1 cellular context compared by ENCODE assay signal in the genomic region with DNA sequence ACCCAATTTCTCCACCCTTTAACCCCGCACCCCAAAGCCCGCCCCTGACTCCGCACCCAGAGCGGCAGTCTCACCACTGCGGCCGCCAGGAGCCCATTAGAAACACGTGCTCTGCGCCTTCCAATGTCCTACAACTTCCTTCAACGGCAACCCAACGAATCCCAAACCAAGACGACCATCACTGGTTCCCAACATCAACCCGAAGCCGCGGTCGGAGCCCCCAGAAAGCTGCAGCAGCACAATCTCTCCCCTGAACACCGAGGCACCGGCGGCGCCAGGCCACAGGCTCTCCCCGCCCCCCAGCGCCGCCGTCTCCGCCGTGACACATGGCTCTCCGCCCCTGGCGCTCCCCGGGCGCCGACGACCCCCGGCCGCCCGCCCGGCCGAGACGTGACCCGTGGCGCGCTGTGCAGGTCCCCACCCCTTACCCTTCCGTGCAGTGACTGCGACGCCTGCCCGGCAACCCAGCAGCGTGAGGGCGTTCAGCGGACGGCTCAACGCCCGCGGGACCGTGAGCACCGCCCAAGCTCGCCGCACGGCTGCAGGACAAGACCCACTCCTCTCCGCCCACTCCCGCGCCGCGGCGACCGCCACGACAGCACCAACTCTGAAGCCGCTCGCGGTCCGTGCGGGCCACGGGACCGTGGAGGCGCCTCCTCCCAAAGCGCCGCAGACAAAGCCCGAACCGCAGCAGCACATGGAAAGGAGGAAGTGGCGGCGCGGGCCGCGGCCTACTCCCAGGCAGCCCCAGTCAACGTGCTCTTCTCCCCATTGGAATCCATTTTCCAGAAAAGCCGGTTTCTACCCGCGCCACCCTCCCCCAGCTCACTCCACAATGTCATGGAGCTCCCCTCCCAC.
TF ChIP-seq lines count a peak whose summit lies in the region.

No MANE protein-coding gene starts in this region.

TF ChIP-seq in K562, 482 proteins besides CTCF, POLR2A, EP300 and RAD21 (continued from another document and continues in another):
- TF ChIP-seq ZNF592 (IDR thresholded peaks at IDR 0.05) (no peak), YY1 (IDR thresholded peaks at IDR 0.05; ENCODE audit: borderline replicate concordance in 1 of 3, control insufficient read depth in 1 of 3, extremely low read depth in 1 of 3, insufficient read depth in 3 of 3, insufficient read length in 1 of 3, insufficient replicate concordance in 2 of 3, low read depth in 1 of 3, low read length in 2 of 3) (no peak), NCOA4 (IDR thresholded peaks at IDR 0.05; ENCODE audit: partially characterized antibody) (no peak), ARID2 (IDR thresholded peaks at IDR 0.05) (no peak), NRF1 (conservative IDR thresholded peaks at IDR 0.05 in 1 of 2, IDR thresholded peaks at IDR 0.05 in 1 of 2) (no peak), CBX2 (IDR thresholded peaks at IDR 0.05; ENCODE audit: insufficient read depth, low read length, poor library complexity, severe bottlenecking) (no peak), SFPQ (IDR thresholded peaks at IDR 0.05; ENCODE audit: low read depth, low read length) (no peak), ARID3B (CRISPR knock-in tag; IDR thresholded peaks at IDR 0.05; ENCODE audit: borderline replicate concordance) (no peak), COPS2 (conservative IDR thresholded peaks at IDR 0.05) (no peak), ZZZ3 (IDR thresholded peaks at IDR 0.05) (no peak), CTCFL (IDR thresholded peaks at IDR 0.05; ENCODE audit: borderline replicate concordance, insufficient read depth, low read depth, low read length, poor library complexity, severe bottlenecking) (peak; percentile 22), TFAM (CRISPR knock-in tag; conservative IDR thresholded peaks at IDR 0.05) (no peak), CBFA2T2 (conservative IDR thresholded peaks at IDR 0.05) (no peak), MIER1 (IDR thresholded peaks at IDR 0.05; ENCODE audit: low read depth) (no peak), FOXK2 (conservative IDR thresholded peaks at IDR 0.05 in 1 of 2, IDR thresholded peaks at IDR 0.05 in 1 of 2; ENCODE audit: low read depth in 2 of 2) (0 out of 4 replicates have a peak, but pooled peaks of 1 of the 2 experiments have one; percentile 27), PYGO2 (tag; IDR thresholded peaks at IDR 0.05) (no peak), ZNF121 (CRISPR knock-in tag; conservative IDR thresholded peaks at IDR 0.05) (no peak), MECOM (CRISPR knock-in tag; IDR thresholded peaks at IDR 0.05) (0 out of 2 replicates have a peak, but pooled peaks have one; percentile 42), DIDO1 (tag; IDR thresholded peaks at IDR 0.05; ENCODE audit: low read depth) (no peak), IFI16 (CRISPR knock-in tag; IDR thresholded peaks at IDR 0.05) (no peak), ZNF140 (CRISPR knock-in tag; IDR thresholded peaks at IDR 0.05) (no peak), ZBTB34 (CRISPR knock-in tag; IDR thresholded peaks at IDR 0.05) (no peak), ZNF239 (CRISPR knock-in tag; IDR thresholded peaks at IDR 0.05) (no peak), NFIX (CRISPR knock-in tag; IDR thresholded peaks at IDR 0.05; ENCODE audit: low read depth) (no peak), POLR2B (IDR thresholded peaks at IDR 0.05; ENCODE audit: low read depth, partially characterized antibody) (no peak), TAL1 (IDR thresholded peaks at IDR 0.05) (no peak), TAF15 (IDR thresholded peaks at IDR 0.05; ENCODE audit: low read depth, low read length) (no peak), POLR3A (IDR thresholded peaks at IDR 0.05; ENCODE audit: borderline replicate concordance, extremely low read depth, insufficient read depth, insufficient read length) (no peak), ESRRB (CRISPR knock-in tag; IDR thresholded peaks at IDR 0.05; ENCODE audit: borderline replicate concordance) (no peak)
- TF ChIP-seq, protein P1, sequence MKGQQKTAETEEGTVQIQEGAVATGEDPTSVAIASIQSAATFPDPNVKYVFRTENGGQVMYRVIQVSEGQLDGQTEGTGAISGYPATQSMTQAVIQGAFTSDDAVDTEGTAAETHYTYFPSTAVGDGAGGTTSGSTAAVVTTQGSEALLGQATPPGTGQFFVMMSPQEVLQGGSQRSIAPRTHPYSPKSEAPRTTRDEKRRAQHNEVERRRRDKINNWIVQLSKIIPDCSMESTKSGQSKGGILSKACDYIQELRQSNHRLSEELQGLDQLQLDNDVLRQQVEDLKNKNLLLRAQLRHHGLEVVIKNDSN (CRISPR knock-in tag; IDR thresholded peaks at IDR 0.05), result peak; percentile 22; the same call in 1 of the 2 replicates
- TF ChIP-seq, protein P2, sequence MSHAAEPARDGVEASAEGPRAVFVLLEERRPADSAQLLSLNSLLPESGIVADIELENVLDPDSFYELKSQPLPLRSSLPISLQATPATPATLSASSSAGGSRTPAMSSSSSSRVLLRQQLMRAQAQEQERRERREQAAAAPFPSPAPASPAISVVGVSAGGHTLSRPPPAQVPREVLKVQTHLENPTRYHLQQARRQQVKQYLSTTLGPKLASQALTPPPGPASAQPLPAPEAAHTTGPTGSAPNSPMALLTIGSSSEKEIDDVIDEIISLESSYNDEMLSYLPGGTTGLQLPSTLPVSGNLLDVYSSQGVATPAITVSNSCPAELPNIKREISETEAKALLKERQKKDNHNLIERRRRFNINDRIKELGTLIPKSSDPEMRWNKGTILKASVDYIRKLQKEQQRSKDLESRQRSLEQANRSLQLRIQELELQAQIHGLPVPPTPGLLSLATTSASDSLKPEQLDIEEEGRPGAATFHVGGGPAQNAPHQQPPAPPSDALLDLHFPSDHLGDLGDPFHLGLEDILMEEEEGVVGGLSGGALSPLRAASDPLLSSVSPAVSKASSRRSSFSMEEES (CRISPR knock-in tag; IDR thresholded peaks at IDR 0.05), result no peak
- TF ChIP-seq, protein P3, sequence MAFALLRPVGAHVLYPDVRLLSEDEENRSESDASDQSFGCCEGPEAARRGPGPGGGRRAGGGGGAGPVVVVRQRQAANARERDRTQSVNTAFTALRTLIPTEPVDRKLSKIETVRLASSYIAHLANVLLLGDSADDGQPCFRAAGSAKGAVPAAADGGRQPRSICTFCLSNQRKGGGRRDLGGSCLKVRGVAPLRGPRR (CRISPR knock-in tag; IDR thresholded peaks at IDR 0.05), result no peak
- TF ChIP-seq, protein P4, sequence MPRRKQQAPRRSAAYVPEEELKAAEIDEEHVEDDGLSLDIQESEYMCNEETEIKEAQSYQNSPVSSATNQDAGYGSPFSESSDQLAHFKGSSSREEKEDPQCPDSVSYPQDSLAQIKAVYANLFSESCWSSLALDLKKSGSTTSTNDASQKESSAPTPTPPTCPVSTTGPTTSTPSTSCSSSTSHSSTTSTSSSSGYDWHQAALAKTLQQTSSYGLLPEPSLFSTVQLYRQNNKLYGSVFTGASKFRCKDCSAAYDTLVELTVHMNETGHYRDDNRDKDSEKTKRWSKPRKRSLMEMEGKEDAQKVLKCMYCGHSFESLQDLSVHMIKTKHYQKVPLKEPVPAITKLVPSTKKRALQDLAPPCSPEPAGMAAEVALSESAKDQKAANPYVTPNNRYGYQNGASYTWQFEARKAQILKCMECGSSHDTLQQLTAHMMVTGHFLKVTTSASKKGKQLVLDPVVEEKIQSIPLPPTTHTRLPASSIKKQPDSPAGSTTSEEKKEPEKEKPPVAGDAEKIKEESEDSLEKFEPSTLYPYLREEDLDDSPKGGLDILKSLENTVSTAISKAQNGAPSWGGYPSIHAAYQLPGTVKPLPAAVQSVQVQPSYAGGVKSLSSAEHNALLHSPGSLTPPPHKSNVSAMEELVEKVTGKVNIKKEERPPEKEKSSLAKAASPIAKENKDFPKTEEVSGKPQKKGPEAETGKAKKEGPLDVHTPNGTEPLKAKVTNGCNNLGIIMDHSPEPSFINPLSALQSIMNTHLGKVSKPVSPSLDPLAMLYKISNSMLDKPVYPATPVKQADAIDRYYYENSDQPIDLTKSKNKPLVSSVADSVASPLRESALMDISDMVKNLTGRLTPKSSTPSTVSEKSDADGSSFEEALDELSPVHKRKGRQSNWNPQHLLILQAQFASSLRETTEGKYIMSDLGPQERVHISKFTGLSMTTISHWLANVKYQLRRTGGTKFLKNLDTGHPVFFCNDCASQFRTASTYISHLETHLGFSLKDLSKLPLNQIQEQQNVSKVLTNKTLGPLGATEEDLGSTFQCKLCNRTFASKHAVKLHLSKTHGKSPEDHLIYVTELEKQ (CRISPR knock-in tag; IDR thresholded peaks at IDR 0.05), result no peak
- TF ChIP-seq, protein P5, sequence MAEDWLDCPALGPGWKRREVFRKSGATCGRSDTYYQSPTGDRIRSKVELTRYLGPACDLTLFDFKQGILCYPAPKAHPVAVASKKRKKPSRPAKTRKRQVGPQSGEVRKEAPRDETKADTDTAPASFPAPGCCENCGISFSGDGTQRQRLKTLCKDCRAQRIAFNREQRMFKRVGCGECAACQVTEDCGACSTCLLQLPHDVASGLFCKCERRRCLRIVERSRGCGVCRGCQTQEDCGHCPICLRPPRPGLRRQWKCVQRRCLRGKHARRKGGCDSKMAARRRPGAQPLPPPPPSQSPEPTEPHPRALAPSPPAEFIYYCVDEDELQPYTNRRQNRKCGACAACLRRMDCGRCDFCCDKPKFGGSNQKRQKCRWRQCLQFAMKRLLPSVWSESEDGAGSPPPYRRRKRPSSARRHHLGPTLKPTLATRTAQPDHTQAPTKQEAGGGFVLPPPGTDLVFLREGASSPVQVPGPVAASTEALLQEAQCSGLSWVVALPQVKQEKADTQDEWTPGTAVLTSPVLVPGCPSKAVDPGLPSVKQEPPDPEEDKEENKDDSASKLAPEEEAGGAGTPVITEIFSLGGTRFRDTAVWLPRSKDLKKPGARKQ (CRISPR knock-in tag; IDR thresholded peaks at IDR 0.05), result no peak
